Comparison of ENCODE assay signal across 1 cellular context in the genomic region with DNA sequence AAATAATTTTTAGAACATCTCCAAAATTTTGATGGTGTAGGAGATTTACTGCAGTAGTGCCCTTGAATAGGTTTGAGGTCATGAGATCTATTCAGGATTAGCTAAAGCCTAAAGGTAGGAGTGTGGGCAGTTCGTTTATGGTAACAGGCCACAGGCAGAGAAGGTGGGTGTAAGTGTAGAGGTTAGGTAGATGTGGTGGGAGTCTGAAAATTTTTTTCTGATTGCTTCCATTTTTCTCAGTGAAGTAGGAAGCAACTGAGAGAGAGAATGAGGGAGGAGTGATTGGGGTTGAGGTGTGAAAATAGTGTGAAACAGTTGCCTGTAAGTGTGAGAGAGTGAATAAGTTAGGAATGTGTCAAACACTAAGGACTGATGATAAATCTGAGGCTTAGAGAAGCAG.
TF ChIP-seq lines count a peak whose summit lies in the region.

No MANE protein-coding gene starts in this region.

TF ChIP-seq in K562, 482 proteins besides CTCF, POLR2A, EP300 and RAD21:
- TF ChIP-seq RBBP5 (IDR thresholded peaks at IDR 0.05; ENCODE audit: borderline replicate concordance, insufficient read depth, low read length, poor library complexity, severe bottlenecking) (no peak), HNRNPL (IDR thresholded peaks at IDR 0.05; ENCODE audit: low read depth, low read length) (no peak), EP400 (IDR thresholded peaks at IDR 0.05) (no peak), ZNF174 (CRISPR knock-in tag; IDR thresholded peaks at IDR 0.05) (no peak), ZNF212 (CRISPR knock-in tag; IDR thresholded peaks at IDR 0.05) (no peak), ZNF133 (CRISPR knock-in tag; IDR thresholded peaks at IDR 0.05) (no peak), FOS (IDR thresholded peaks at IDR 0.05; ENCODE audit: extremely low read depth, insufficient read length) (no peak), ARID2 (IDR thresholded peaks at IDR 0.05) (no peak)
- TF ChIP-seq, protein P1, sequence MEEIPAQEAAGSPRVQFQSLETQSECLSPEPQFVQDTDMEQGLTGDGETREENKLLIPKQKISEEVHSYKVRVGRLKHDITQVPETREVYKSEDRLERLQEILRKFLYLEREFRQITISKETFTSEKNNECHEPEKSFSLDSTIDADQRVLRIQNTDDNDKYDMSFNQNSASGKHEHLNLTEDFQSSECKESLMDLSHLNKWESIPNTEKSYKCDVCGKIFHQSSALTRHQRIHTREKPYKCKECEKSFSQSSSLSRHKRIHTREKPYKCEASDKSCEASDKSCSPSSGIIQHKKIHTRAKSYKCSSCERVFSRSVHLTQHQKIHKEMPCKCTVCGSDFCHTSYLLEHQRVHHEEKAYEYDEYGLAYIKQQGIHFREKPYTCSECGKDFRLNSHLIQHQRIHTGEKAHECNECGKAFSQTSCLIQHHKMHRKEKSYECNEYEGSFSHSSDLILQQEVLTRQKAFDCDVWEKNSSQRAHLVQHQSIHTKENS (CRISPR knock-in tag; IDR thresholded peaks at IDR 0.05), result no peak
- TF ChIP-seq, protein P2, sequence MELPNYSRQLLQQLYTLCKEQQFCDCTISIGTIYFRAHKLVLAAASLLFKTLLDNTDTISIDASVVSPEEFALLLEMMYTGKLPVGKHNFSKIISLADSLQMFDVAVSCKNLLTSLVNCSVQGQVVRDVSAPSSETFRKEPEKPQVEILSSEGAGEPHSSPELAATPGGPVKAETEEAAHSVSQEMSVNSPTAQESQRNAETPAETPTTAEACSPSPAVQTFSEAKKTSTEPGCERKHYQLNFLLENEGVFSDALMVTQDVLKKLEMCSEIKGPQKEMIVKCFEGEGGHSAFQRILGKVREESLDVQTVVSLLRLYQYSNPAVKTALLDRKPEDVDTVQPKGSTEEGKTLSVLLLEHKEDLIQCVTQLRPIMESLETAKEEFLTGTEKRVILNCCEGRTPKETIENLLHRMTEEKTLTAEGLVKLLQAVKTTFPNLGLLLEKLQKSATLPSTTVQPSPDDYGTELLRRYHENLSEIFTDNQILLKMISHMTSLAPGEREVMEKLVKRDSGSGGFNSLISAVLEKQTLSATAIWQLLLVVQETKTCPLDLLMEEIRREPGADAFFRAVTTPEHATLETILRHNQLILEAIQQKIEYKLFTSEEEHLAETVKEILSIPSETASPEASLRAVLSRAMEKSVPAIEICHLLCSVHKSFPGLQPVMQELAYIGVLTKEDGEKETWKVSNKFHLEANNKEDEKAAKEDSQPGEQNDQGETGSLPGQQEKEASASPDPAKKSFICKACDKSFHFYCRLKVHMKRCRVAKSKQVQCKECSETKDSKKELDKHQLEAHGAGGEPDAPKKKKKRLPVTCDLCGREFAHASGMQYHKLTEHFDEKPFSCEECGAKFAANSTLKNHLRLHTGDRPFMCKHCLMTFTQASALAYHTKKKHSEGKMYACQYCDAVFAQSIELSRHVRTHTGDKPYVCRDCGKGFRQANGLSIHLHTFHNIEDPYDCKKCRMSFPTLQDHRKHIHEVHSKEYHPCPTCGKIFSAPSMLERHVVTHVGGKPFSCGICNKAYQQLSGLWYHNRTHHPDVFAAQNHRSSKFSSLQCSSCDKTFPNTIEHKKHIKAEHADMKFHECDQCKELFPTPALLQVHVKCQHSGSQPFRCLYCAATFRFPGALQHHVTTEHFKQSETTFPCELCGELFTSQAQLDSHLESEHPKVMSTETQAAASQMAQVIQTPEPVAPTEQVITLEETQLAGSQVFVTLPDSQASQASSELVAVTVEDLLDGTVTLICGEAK (IDR thresholded peaks at IDR 0.05), result no peak
- TF ChIP-seq, protein P2 (CRISPR knock-in tag; IDR thresholded peaks at IDR 0.05), result no peak
